16 cellular contexts compared by ENCODE assay signal in genomic region chr13:113043931-113044330, GRCh38.
"Had no signal": no experiment of that assay in that cellular context is flagged by ENCODE, and none has a peak within 500 bp of the region (broad histone marks: within the 10 kb centered on the region; RNA-seq: fewer than 3 reads in every experiment).

No MANE protein-coding gene starts in this region.

- DNase-seq: activated CD4-positive, alpha-beta T cell treated with anti-CD3 and anti-CD28 coated beads, Interleukin-2, amount 10 ng/mL, durations not matched to agents 24 days and 14 days; activated CD8-positive, alpha-beta T cell treated with anti-CD3 and anti-CD28 coated beads, Interleukin-2, amount 10 ng/mL, durations not matched to agents 7 days and 5 days; activated effector memory CD4-positive, alpha-beta T cell treated with Interleukin-2 at 50 U/mL for 16 hours; activated naive CD4-positive, alpha-beta T cell treated with anti-CD3 and anti-CD28 coated beads, Interleukin-2, amount 50 U/mL, for 16 hours; activated T-cell treated with anti-CD3 and anti-CD28 coated beads, Interleukin-2, amount 50 U/mL, for 48 hours; effector memory CD4-positive, alpha-beta T cell; left cardiac atrium; lower lobe of right lung; stimulated activated naive CD8-positive, alpha-beta T cell treated with anti-CD3 and anti-CD28 coated beads, Interleukin-15, Interleukin-2, amounts not matched to agents 100 U/mL and 50 U/mL, for 24 hours; T-cell; T-helper 9 cell had no signal

- ATAC-seq: activated CD8-positive, alpha-beta T cell treated with anti-CD3 and anti-CD28 coated beads, Interleukin-2, amount 10 ng/mL, durations not matched to agents 7 days and 5 days; left cardiac atrium; lower lobe of right lung; stimulated activated naive CD8-positive, alpha-beta T cell treated with anti-CD3 and anti-CD28 coated beads, Interleukin-15, Interleukin-2, amounts not matched to agents 100 U/mL and 50 U/mL, for 24 hours; T-cell had no signal

- H3K4me3 ChIP-seq: esophagus muscularis mucosa, lower lobe of right lung had no signal

- H3K4me3 Mint-ChIP-seq: activated CD4-positive, alpha-beta T cell treated with anti-CD3 and anti-CD28 coated beads, Interleukin-2, amount 10 ng/mL, durations not matched to agents 24 days and 14 days; activated CD8-positive, alpha-beta T cell treated with anti-CD3 and anti-CD28 coated beads, Interleukin-2, amount 10 ng/mL, durations not matched to agents 7 days and 5 days; dendritic cell treated with granulocyte-macrophage colony-stimulating factor and Interleukin-4, amounts not matched to agents 40 ng/mL and 50 ng/mL, for 4 days; nephron; T-cell; type B pancreatic cell had no signal

- H3K9me3 Mint-ChIP-seq: activated CD4-positive, alpha-beta T cell treated with anti-CD3 and anti-CD28 coated beads, Interleukin-2, amount 10 ng/mL, durations not matched to agents 24 days and 14 days; dendritic cell treated with granulocyte-macrophage colony-stimulating factor and Interleukin-4, amounts not matched to agents 40 ng/mL and 50 ng/mL, for 4 days; nephron; T-cell; type B pancreatic cell had no signal

- H3K9me3 ChIP-seq: esophagus muscularis mucosa, lower lobe of right lung, suprapubic skin had no signal

- H3K4me1 Mint-ChIP-seq: activated CD4-positive, alpha-beta T cell treated with anti-CD3 and anti-CD28 coated beads, Interleukin-2, amount 10 ng/mL, durations not matched to agents 24 days and 14 days; nephron; T-cell had no signal

- H3K4me1 ChIP-seq: lower lobe of right lung, suprapubic skin had no signal

- H3K27ac Mint-ChIP-seq: activated CD4-positive, alpha-beta T cell treated with anti-CD3 and anti-CD28 coated beads, Interleukin-2, amount 10 ng/mL, durations not matched to agents 24 days and 14 days; activated CD8-positive, alpha-beta T cell treated with anti-CD3 and anti-CD28 coated beads, Interleukin-2, amount 10 ng/mL, durations not matched to agents 7 days and 5 days; dendritic cell treated with granulocyte-macrophage colony-stimulating factor and Interleukin-4, amounts not matched to agents 40 ng/mL and 50 ng/mL, for 4 days; nephron; T-cell; type B pancreatic cell had no signal

- H3K27me3 Mint-ChIP-seq: activated CD4-positive, alpha-beta T cell treated with anti-CD3 and anti-CD28 coated beads, Interleukin-2, amount 10 ng/mL, durations not matched to agents 24 days and 14 days; dendritic cell treated with granulocyte-macrophage colony-stimulating factor and Interleukin-4, amounts not matched to agents 40 ng/mL and 50 ng/mL, for 4 days; T-cell; type B pancreatic cell had no signal

- H3K27ac ChIP-seq: lower lobe of right lung, suprapubic skin had no signal
